Comparison of ENCODE assay signal across 8 cellular contexts in the genomic region with DNA sequence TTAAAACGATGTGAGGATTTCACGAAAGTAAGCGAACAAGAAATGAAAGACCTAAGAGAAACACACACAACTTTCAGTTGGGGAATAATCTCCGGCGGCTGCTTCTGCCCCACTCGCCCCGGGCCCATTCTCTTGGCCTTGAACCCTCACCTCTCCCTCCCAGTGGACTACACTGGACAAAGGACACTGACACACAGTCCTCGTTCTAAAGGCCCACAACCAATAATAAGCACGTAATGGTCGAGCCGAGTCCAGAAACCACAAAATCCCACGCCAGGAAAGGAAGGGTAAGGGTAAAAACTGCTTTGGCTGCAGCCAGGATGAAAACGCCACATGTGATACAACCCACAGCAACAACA. TPM values are rescaled to one million over a fixed set of nuclear protein-coding genes. Genes with fewer than 3 reads are reported as not detected.
DNase-seq lines count a peak whose midpoint lies in the region; ATAC-seq and TF ChIP-seq lines count a peak whose summit lies in the region.

No MANE protein-coding gene starts in this region.

- CTCF ChIA-PET in PC-3 (lab: Charles Lee) = interaction anchor here (2.4 kb wide), 1 partner anchor 18 kb away, joined by 21 read pairs; the partner anchor contains the start of gene AQR

- no peaks in the 10 kb centered on the region for H3K9me2 ChIP-seq in PC-3 (replicated peaks; ENCODE audit: low read length)

- POLR2A ChIA-PET in PC-3 (lab: Charles Lee; ENCODE audit: unreplicated experiment) = interaction anchor here (1.7 kb wide), 1 partner anchor 18 kb away, joined by 22 read pairs; the partner anchor contains the start of gene AQR

- H4K20me1 ChIP-seq in PC-3 (ENCODE audit: low read length) = peaks cover 25% of the 10 kb centered on the region

- H3K4me3 ChIP-seq in PC-3 (ENCODE audit: low read length) (peak overlapping the region; percentile 91), esophagus (ENCODE audit: low read depth in 1 of 2, low read length in 2 of 2) (peak overlapping the region; percentile 88 to 97), ovary (peak overlapping the region; percentile 55)

- no peaks in the 10 kb centered on the region for H3K27me3 ChIP-seq in PC-3 (ENCODE audit: low read length)
- no peaks in the 10 kb centered on the region for H3K27me3 ChIP-seq in esophagus (ENCODE audit: control insufficient read depth in 1 of 2, insufficient read depth in 2 of 2, low read length in 2 of 2)
- H3K27me3 ChIP-seq in ovary = no peaks in the 10 kb centered on the region

- WGBS in esophagus, 2 donors = 0% methylated on average over 13 of the region's 13 CpGs
- 0% methylated on average over 13 of the region's 13 CpGs for WGBS in ovary, 3 donors

- H3K27ac ChIP-seq in PC-3 (ENCODE audit: low read length) (peak overlapping the region; percentile 81), esophagus (ENCODE audit: low read depth in 2 of 2, low read length in 1 of 2) (peak overlapping the region; percentile 95 to 98), ovary (peak overlapping the region; percentile 94 to 96)

- TF ChIP-seq EP300 in ovary (IDR thresholded peaks at IDR 0.05) = no peak

- peaks cover 19% of the 10 kb centered on the region for H3K36me3 ChIP-seq in PC-3 (ENCODE audit: low read depth, low read length)
- peaks cover 0 to 5% of the 10 kb centered on the region in 2 donors for H3K36me3 ChIP-seq in esophagus (ENCODE audit: control insufficient read depth in 2 of 2, insufficient read depth in 2 of 2, low read length in 1 of 2)
- no peaks in the 10 kb centered on the region for H3K36me3 ChIP-seq in ovary

- H3K4me1 ChIP-seq in PC-3 (ENCODE audit: insufficient read depth, low read length) (peaks cover 36% of the 10 kb centered on the region), esophagus (ENCODE audit: control insufficient read depth in 2 of 2, insufficient read depth in 2 of 2, low read length in 1 of 2) (peaks cover 2% of the 10 kb centered on the region in 2 donors), ovary (ENCODE audit: insufficient read depth) (peaks cover 10% of the 10 kb centered on the region)

- DNase-seq in PC-3 = no peak
- peak in 3 of 5 donors; percentile 27 to 45 (median 42) for DNase-seq in ovary
- DNase-seq in NCI-H2081 treated with DMSO at 0.1 percent for 48 hours (lab: John Stamatoyannopoulos, UW) = no peak

- intact Hi-C loops in PC-3 (cut with micrococcal nuclease) (loop anchor here (10.0 kb wide), 1 partner anchor 557 kb away; the partner anchor contains the start of gene DPH6), ovary (cut with DNase I) (no loop called here)

- TF ChIP-seq CTCF in PC-3 (conservative IDR thresholded peaks at IDR 0.05; ENCODE audit: low read depth, low read length) = no peak
- no peak for TF ChIP-seq CTCF in ovary (IDR thresholded peaks at IDR 0.05)

- H3F3A ChIP-seq in PC-3 (ENCODE audit: low read length, unreplicated experiment) = no peaks in the 10 kb centered on the region

- BruUV-seq in PC-3 (replicated peaks; lab: Mats Ljungman, UMichigan) = TSS peak; percentile 53

- peak overlapping the region; percentile 99 for H3K9ac ChIP-seq in PC-3 (ENCODE audit: low read length)

- peaks cover 56% of the 10 kb centered on the region for H3K79me2 ChIP-seq in PC-3 (ENCODE audit: low read length)

- ATAC-seq in GM18909 (IDR thresholded peaks at IDR 0.05; ENCODE audit: poor library complexity, unreplicated experiment) = peak; percentile 6
- ATAC-seq in PC-3 = peak; percentile 8
- ATAC-seq in GM19351 (IDR thresholded peaks at IDR 0.05; ENCODE audit: unreplicated experiment) = no peak
- ATAC-seq in GM18861 (IDR thresholded peaks at IDR 0.05; ENCODE audit: unreplicated experiment) = no peak
- ATAC-seq in HG03039 (IDR thresholded peaks at IDR 0.05; ENCODE audit: unreplicated experiment) = no peak

- H2AFZ ChIP-seq in PC-3 (ENCODE audit: low read length) = peak overlapping the region; percentile 100

- H3K4me2 ChIP-seq in PC-3 (ENCODE audit: low read length) = peak overlapping the region; percentile 90

- H3K9me3 ChIP-seq in PC-3 (ENCODE audit: low read length) (no peaks in the 10 kb centered on the region), esophagus (ENCODE audit: control insufficient read depth in 2 of 2, insufficient read depth in 1 of 2, low read depth in 1 of 2, low read length in 1 of 2) (no peaks in the 10 kb centered on the region), ovary (no peaks in the 10 kb centered on the region)

- TF ChIP-seq POLR2A in ovary (IDR thresholded peaks at IDR 0.05) = no peak

RNA-seq across cellular contexts. Expression of gene ZNF770, which starts 0.5 kb away (rescaled TPM):
- 26.9 and 27.5 TPM in 2 replicates for total RNA-seq in PC-3 (2014; rRNA removed)
- 10 to 100 TPM; 19.2 to 19.8 TPM for polyA plus RNA-seq in esophagus
- total RNA-seq in ovary = 10 to 100 TPM; 19.2 to 60.2 (median 35.3) TPM
- polyA plus RNA-seq in ovary = 10 to 100 TPM; 13.5 to 21.0 TPM

RNA-seq across cellular contexts. Expression of gene AQR, which starts 18.1 kb away (rescaled TPM):
- total RNA-seq in PC-3 (2014; rRNA removed) (26.1 and 34.2 TPM in 2 replicates), ovary (10 to 100 TPM; 18.5 to 31.3 (median 27.5) TPM)
- polyA plus RNA-seq in esophagus (10 to 100 TPM; 13.2 to 14.5 TPM), ovary (10 to 100 TPM in 1 of 2 donors, 1 to 10 TPM in 1; 9.2 to 32.4 TPM)

Comparison
In these comparisons a context has a peak if more than half of its experiments do, and no peak if none do; other contexts are left out.
1. ATAC-seq: peak in GM18909 (single experiment) and PC-3 (single experiment); none in GM19351 (single experiment), GM18861 (single experiment) and HG03039 (single experiment).
2. DNase-seq: peak in ovary (3 of 5); none in PC-3 (single experiment) and NCI-H2081 treated with DMSO at 0.1 percent for 48 hours (single experiment).
3. Peak in every context shown above with its lines, with median percentiles within 50 percentile points of each other: H3K27ac ChIP-seq and H3K4me3 ChIP-seq.